Comparison of ENCODE assay signal across 23 cellular contexts in the genomic region with DNA sequence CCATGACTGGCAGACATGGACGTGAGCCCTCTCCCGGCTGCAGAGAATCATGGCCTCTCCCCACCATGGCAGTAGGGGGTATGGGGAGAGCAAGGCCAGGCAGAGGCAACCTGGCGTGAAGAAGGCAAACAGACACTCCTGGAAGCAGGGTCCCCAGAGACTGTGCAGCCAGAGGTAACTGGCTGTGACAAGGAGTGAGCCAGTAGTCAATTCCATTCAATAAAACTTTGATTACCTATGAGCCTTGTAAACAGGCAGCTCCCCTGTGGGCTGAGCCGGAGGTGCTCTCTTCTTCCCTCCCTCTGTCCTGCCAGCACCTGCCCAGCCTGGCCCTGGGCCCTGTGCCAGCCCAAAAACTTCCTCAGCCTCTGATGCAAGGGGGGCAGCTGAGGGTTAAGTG. TPM values are rescaled to one million over a fixed set of nuclear protein-coding genes. Genes with fewer than 3 reads are reported as not detected.
DNase-seq lines count a peak whose midpoint lies in the region; ATAC-seq, FAIRE-seq and TF ChIP-seq lines count a peak whose summit lies in the region.
"Had no signal": no experiment of that assay in that cellular context is flagged by ENCODE, and none has a peak within 500 bp of the region (broad histone marks: within the 10 kb centered on the region; RNA-seq: fewer than 3 reads in every experiment).

No MANE protein-coding gene starts in this region.

- no peaks in the 10 kb centered on the region for H3K79me2 ChIP-seq in H1 (ENCODE audit: control insufficient read depth in 1 of 2, insufficient read depth in 2 of 2, low read length in 2 of 2)

- H3K27me3 ChIP-seq in H1 (replicated peaks in 1 of 4; ENCODE audit: control insufficient read depth in 3 of 4, extremely low read depth in 1 of 4, insufficient read depth in 3 of 4, low read length in 3 of 4) = peaks cover 0 to 8% (median 0%) of the 10 kb centered on the region in 4 experiments; a peak in 2 of 7 replicates
- H3K27me3 ChIP-seq: esophagus muscularis mucosa, right atrium auricular region had no signal

- no peak overlapping the region for H3K9ac ChIP-seq in H1 (replicated peaks in 1 of 4; ENCODE audit: extremely low read depth in 1 of 4, low read depth in 3 of 4, low read length in 3 of 4)

- H3K23ac ChIP-seq in H1 (ENCODE audit: insufficient read length) = no peak overlapping the region

- H3K4me3 Mint-ChIP-seq in activated CD4-positive, alpha-beta memory T cell treated with anti-CD3 and anti-CD28 coated beads, Interleukin-2, amount 10 ng/mL, durations not matched to agents 7 days and 5 days = no peak overlapping the region
- H3K4me3 Mint-ChIP-seq in stimulated activated memory B cell treated with anti-CD40 and anti-IgM and Interleukin-4, amounts not matched to agents 10 μg/mL and 1 μg/mL and 100 μg/mL, for 72 hours = no peak overlapping the region
- H3K4me3 Mint-ChIP-seq: activated naive CD8-positive, alpha-beta T cell had no signal

- no peak for TF ChIP-seq POLR2A in H1 (IDR thresholded peaks at IDR 0.05; ENCODE audit: control extremely low read depth in 1 of 2, low read depth in 2 of 2, low read length in 2 of 2)

- WGBS in H1 (ENCODE audit: extremely low coverage in 1 of 2, insufficient coverage in 1 of 2, insufficient read length in 1 of 2, insufficient replicate concordance in 2 of 2, low coverage in 1 of 2, low lambda C conversion rate in 2 of 2, missing lambda C conversion rate in 1 of 2), 2 experiments = 89% methylated on average over 4 of the region's 4 CpGs; no CpG with 5 or more reads in 1 of the 2 experiments

- no peak overlapping the region for H3K4me2 ChIP-seq in H1 (ENCODE audit: insufficient read depth in 1 of 2, low read depth in 2 of 2, low read length in 2 of 2)
- H3K4me2 ChIP-seq: A549 had no signal

- no peak for TF ChIP-seq CTCF in H1 (IDR thresholded peaks at IDR 0.05; ENCODE audit: control extremely low read depth in 1 of 3, insufficient read depth in 1 of 3, low read depth in 1 of 3, low read length in 3 of 3)

- peaks cover 0 to 6% of the 10 kb centered on the region in 2 experiments for H4K20me1 ChIP-seq in H1 (replicated peaks in 1 of 2; ENCODE audit: control insufficient read depth in 1 of 2, insufficient read depth in 2 of 2, low read length in 2 of 2)

- CTCF ChIA-PET in H1 (lab: Charles Lee; ENCODE audit: partially characterized antibody) = interaction anchor here (1.4 kb wide), 1 partner anchor 25 kb away, joined by 3 read pairs; no protein-coding TSS in a partner anchor
- CTCF ChIA-PET in activated CD4-positive, alpha-beta memory T cell treated with anti-CD3 and anti-CD28 coated beads, Interleukin-2, amount 10 ng/mL, durations not matched to agents 7 days and 5 days (lab: Charles Lee) = no interaction called here

- peak; percentile 99 for DNase-seq in DMS153 (lab: John Stamatoyannopoulos, UW)
- peak; percentile 53 for DNase-seq in NCI-H146 treated with DMSO at 0.1 percent for 48 hours (lab: John Stamatoyannopoulos, UW; ENCODE audit: unreplicated experiment)
- DNase-seq in NCI-H510A (lab: John Stamatoyannopoulos, UW) = peak; percentile 47
- DNase-seq in H1 (ENCODE audit: low read depth in 1 of 2, low spot score in 2 of 2) = no peak
- no peak for DNase-seq in activated CD4-positive, alpha-beta memory T cell treated with anti-CD3 and anti-CD28 coated beads, Interleukin-2, amount 10 ng/mL, durations not matched to agents 7 days and 5 days
- DNase-seq in islet precursor cell = no peak
- no peak for DNase-seq in activated effector memory CD4-positive, alpha-beta T cell treated with anti-CD3 and anti-CD28 coated beads, Interleukin-2, amount 50 U/mL, for 16 hours
- DNase-seq: activated CD4-positive, CD25-positive, alpha-beta regulatory T cell; activated CD8-positive, alpha-beta memory T cell treated with anti-CD3 and anti-CD28 coated beads for 24 hours; C1 segment of cervical spinal cord; effector memory CD4-positive, alpha-beta T cell; left ventricle myocardium inferior; nucleus accumbens; OCI-M1; SJCRH30; stimulated activated CD4-positive, alpha-beta T cell treated with anti-CD3 and anti-CD28 coated beads, Interleukin-15, amount 100 ng/mL, for 24 hours had no signal

- no peak overlapping the region for H3K56ac ChIP-seq in H1 (replicated peaks; ENCODE audit: insufficient read length, low read depth, low read length)

- peaks cover 25% of the 10 kb centered on the region for H3K27me3 Mint-ChIP-seq in activated CD4-positive, alpha-beta memory T cell treated with anti-CD3 and anti-CD28 coated beads, Interleukin-2, amount 10 ng/mL, durations not matched to agents 7 days and 5 days
- H3K27me3 Mint-ChIP-seq in stimulated activated memory B cell treated with anti-CD40 and anti-IgM and Interleukin-4, amounts not matched to agents 10 μg/mL and 1 μg/mL and 100 μg/mL, for 72 hours = peaks cover 20% of the 10 kb centered on the region

- H3K14ac ChIP-seq in H1 (ENCODE audit: insufficient read length) = no peak overlapping the region

- H4K91ac ChIP-seq in H1 (replicated peaks; ENCODE audit: insufficient read length, low read length) = no peak overlapping the region

- H2BK20ac ChIP-seq in H1 (ENCODE audit: low read length) = no peak overlapping the region

- H3K36me3 Mint-ChIP-seq in activated CD4-positive, alpha-beta memory T cell treated with anti-CD3 and anti-CD28 coated beads, Interleukin-2, amount 10 ng/mL, durations not matched to agents 7 days and 5 days (ENCODE audit: low read depth) = no peaks in the 10 kb centered on the region
- H3K36me3 Mint-ChIP-seq in stimulated activated memory B cell treated with anti-CD40 and anti-IgM and Interleukin-4, amounts not matched to agents 10 μg/mL and 1 μg/mL and 100 μg/mL, for 72 hours = no peaks in the 10 kb centered on the region
- H3K36me3 Mint-ChIP-seq: activated naive CD8-positive, alpha-beta T cell had no signal

- H3K4me1 Mint-ChIP-seq in activated CD4-positive, alpha-beta memory T cell treated with anti-CD3 and anti-CD28 coated beads, Interleukin-2, amount 10 ng/mL, durations not matched to agents 7 days and 5 days = peaks cover 5% of the 10 kb centered on the region
- peaks cover 6% of the 10 kb centered on the region for H3K4me1 Mint-ChIP-seq in stimulated activated memory B cell treated with anti-CD40 and anti-IgM and Interleukin-4, amounts not matched to agents 10 μg/mL and 1 μg/mL and 100 μg/mL, for 72 hours

- H3K9me3 ChIP-seq in H1 (ENCODE audit: insufficient read depth in 2 of 2, low read depth in 1 of 2, low read length in 1 of 2) = no peaks in the 10 kb centered on the region
- H3K9me3 ChIP-seq: A549, esophagus muscularis mucosa, left ventricle myocardium inferior, right atrium auricular region, SJCRH30 had no signal

- no peak overlapping the region for H4K5ac ChIP-seq in H1 (ENCODE audit: insufficient read length, low read depth, low read length)

- H3K27ac ChIP-seq in H1 (ENCODE audit: low read depth, low read length) = no peak overlapping the region
- H3K27ac ChIP-seq: esophagus muscularis mucosa, left ventricle myocardium inferior, right atrium auricular region, SJCRH30 had no signal

- H3K4ac ChIP-seq in H1 (replicated peaks; ENCODE audit: insufficient read length, low read depth, low read length) = no peak overlapping the region

- H2AFZ ChIP-seq in H1 (ENCODE audit: low read length) = no peak overlapping the region

- no peak overlapping the region for H2BK120ac ChIP-seq in H1 (replicated peaks; ENCODE audit: low read depth, low read length)

- no peak overlapping the region for H2BK5ac ChIP-seq in H1 (ENCODE audit: low read depth, low read length)

- no peak overlapping the region for H4K8ac ChIP-seq in H1 (ENCODE audit: extremely low read depth, insufficient read depth, low read length)

- TF ChIP-seq EP300 in H1 (IDR thresholded peaks at IDR 0.05; ENCODE audit: borderline replicate concordance in 1 of 2, low read depth in 2 of 2, low read length in 2 of 2) = no peak

- H2BK12ac ChIP-seq in H1 (ENCODE audit: low read depth, low read length) = 0 out of 2 replicates have a peak overlapping the region, but pooled peaks have one; percentile 68

- H3K36me3 ChIP-seq in H1 (ENCODE audit: control insufficient read depth in 2 of 4, insufficient read depth in 4 of 4, low read length in 3 of 4) = no peaks in the 10 kb centered on the region
- H3K36me3 ChIP-seq: esophagus muscularis mucosa, left ventricle myocardium inferior, right atrium auricular region, SJCRH30 had no signal

- no peak for FAIRE-seq in H1 (lab: Jason Lieb, UNC)
- FAIRE-seq: A549, GM12892 had no signal

- H3K4me3 ChIP-seq in H1 (ENCODE audit: extremely low read depth in 1 of 4, insufficient read depth in 2 of 4, low read depth in 3 of 4, low read length in 4 of 4) = no peak overlapping the region
- H3K4me3 ChIP-seq: A549, esophagus muscularis mucosa, left ventricle myocardium inferior, right atrium auricular region, SJCRH30 had no signal

- no peak overlapping the region for H3K18ac ChIP-seq in H1 (ENCODE audit: extremely low read depth, low read length)

- peaks cover 12 to 27% (median 16%) of the 10 kb centered on the region in 4 experiments for H3K4me1 ChIP-seq in H1 (replicated peaks in 1 of 4; ENCODE audit: control insufficient read depth in 3 of 4, insufficient read depth in 4 of 4, low read length in 3 of 4)
- H3K4me1 ChIP-seq: left ventricle myocardium inferior, SJCRH30 had no signal

- H2BK15ac ChIP-seq in H1 (ENCODE audit: low read length) = no peak overlapping the region

- no peak for ATAC-seq in stimulated activated memory B cell treated with anti-CD40 and anti-IgM and Interleukin-4, amounts not matched to agents 10 μg/mL and 1 μg/mL and 100 μg/mL, for 72 hours
- ATAC-seq: A549 had no signal

- H2AK5ac ChIP-seq in H1 (ENCODE audit: low read depth, low read length) = no peak overlapping the region

- H3K9me3 Mint-ChIP-seq in activated CD4-positive, alpha-beta memory T cell treated with anti-CD3 and anti-CD28 coated beads, Interleukin-2, amount 10 ng/mL, durations not matched to agents 7 days and 5 days = no peaks in the 10 kb centered on the region
- H3K9me3 Mint-ChIP-seq in stimulated activated memory B cell treated with anti-CD40 and anti-IgM and Interleukin-4, amounts not matched to agents 10 μg/mL and 1 μg/mL and 100 μg/mL, for 72 hours = no peaks in the 10 kb centered on the region

- TF ChIP-seq RAD21 in H1 (IDR thresholded peaks at IDR 0.05 in 1 of 2, conservative IDR thresholded peaks at IDR 0.05 in 1 of 2; ENCODE audit: low read depth in 2 of 2, low read length in 2 of 2) = no peak

- POLR2A ChIA-PET in H1 (lab: Charles Lee; ENCODE audit: partially characterized antibody) = no interaction called here
- POLR2A ChIA-PET in activated CD4-positive, alpha-beta memory T cell treated with anti-CD3 and anti-CD28 coated beads, Interleukin-2, amount 10 ng/mL, durations not matched to agents 7 days and 5 days (lab: Charles Lee) = no interaction called here

- no peaks in the 10 kb centered on the region; the same call in 1 of the 2 replicates for H3K23me2 ChIP-seq in H1 (ENCODE audit: low read depth, low read length)

- no peak overlapping the region for H3K27ac Mint-ChIP-seq in activated CD4-positive, alpha-beta memory T cell treated with anti-CD3 and anti-CD28 coated beads, Interleukin-2, amount 10 ng/mL, durations not matched to agents 7 days and 5 days
- no peak overlapping the region for H3K27ac Mint-ChIP-seq in stimulated activated memory B cell treated with anti-CD40 and anti-IgM and Interleukin-4, amounts not matched to agents 10 μg/mL and 1 μg/mL and 100 μg/mL, for 72 hours
- H3K27ac Mint-ChIP-seq: activated naive CD8-positive, alpha-beta T cell had no signal

- H3K79me1 ChIP-seq in H1 (ENCODE audit: low read depth, low read length) = no peaks in the 10 kb centered on the region

RNA-seq across cellular contexts. Expression of a gene that starts 35.8 kb away (rescaled TPM):
- total RNA-seq in H1 (2021; fragmentation: NEBNext Ultra II Directional; extraction: Animal tissue kit (Norgen Biotek cat#: 25700)) = 2.3 and 2.5 TPM in 2 replicates
- polyA plus RNA-seq in H1 (2011; rRNA removed) = 1.8 and 2.0 TPM in 2 replicates
- 1.0 TPM for polyA plus RNA-seq in H1 (2011; cell fraction: cytosol; rRNA removed)
- 1.6 TPM for polyA plus RNA-seq in H1 (2011; cell fraction: nucleus; rRNA removed)
- 1.5 to 2.1 TPM (median 1.8 TPM) in 4 replicates for polyA plus RNA-seq in H1 (2012, experiment 1 of 2)
- polyA plus RNA-seq in H1 (2012, experiment 2 of 2) = 2.1 TPM
- polyA plus RNA-seq in H1 (2013, experiment 1 of 2) = 3.5 TPM
- 3.7 TPM for polyA plus RNA-seq in H1 (2013, experiment 2 of 2)
- 0.69 and 1.0 TPM in 2 replicates for polyA minus RNA-seq in H1 (2011; rRNA and poly(A)+ RNA removed)
- 0.66 TPM for polyA minus RNA-seq in H1 (2011; cell fraction: cytosol; rRNA and poly(A)+ RNA removed)
- polyA minus RNA-seq in H1 (2011; cell fraction: nucleus; rRNA and poly(A)+ RNA removed) = 0.50 TPM
- total RNA-seq in activated CD4-positive, alpha-beta memory T cell treated with anti-CD3 and anti-CD28 coated beads, Interleukin-2, amount 10 ng/mL, durations not matched to agents 7 days and 5 days = under 1 TPM; 0.10 to 0.25 TPM
- total RNA-seq: SJCRH30; T-helper 2 cell treated with Interferon-gamma antibody and Interleukin-4, amounts not matched to agents 100 ng/mL and 5 ng/mL, for 36 hours had no signal

Comparison
In these comparisons a context has a peak if more than half of its experiments do, and no peak if none do; other contexts are left out.
1. DNase-seq: peak in DMS153 (single experiment), NCI-H146 treated with DMSO at 0.1 percent for 48 hours (single experiment) and NCI-H510A (single experiment); none in H1 (0 of 2), activated CD4-positive, alpha-beta memory T cell treated with anti-CD3 and anti-CD28 coated beads, Interleukin-2, amount 10 ng/mL, durations not matched to agents 7 days and 5 days (single experiment), islet precursor cell (single experiment) and activated effector memory CD4-positive, alpha-beta T cell treated with anti-CD3 and anti-CD28 coated beads, Interleukin-2, amount 50 U/mL, for 16 hours (single experiment).